Comparison of ENCODE assay signal across 9 cellular contexts in genomic region chr1:42386051-42386450, GRCh38. TPM values are rescaled to one million over a fixed set of nuclear protein-coding genes. Genes with fewer than 3 reads are reported as not detected.
"Had no signal": no experiment of that assay in that cellular context is flagged by ENCODE, and none has a peak within 500 bp of the region (broad histone marks: within the 10 kb centered on the region; RNA-seq: fewer than 3 reads in every experiment).

No MANE protein-coding gene starts in this region.

- H3K9ac ChIP-seq: GM23248 had no signal

- ATAC-seq: GM23338, HCT116 had no signal

- H3K27ac ChIP-seq: GM23248 had no signal

- H3K4me1 ChIP-seq: HAP-1 had no signal

- H3K4me3 ChIP-seq: GM23248, GM23338, HAP-1 had no signal

- H3K9me3 ChIP-seq: HAP-1 had no signal

- H3K4me2 ChIP-seq: GM23338 had no signal

- H3K27ac Mint-ChIP-seq: HFFc6 had no signal

- H2AFZ ChIP-seq: GM23248, GM23338 had no signal

- H3K9me3 Mint-ChIP-seq: GM23338, H9, HFFc6 had no signal

- DNase-seq: GM23248, GOT3, H7, H9, HCEC 1CT had no signal

- H3K36me3 ChIP-seq: HAP-1 had no signal

RNA-seq across cellular contexts. Expression of gene RIMKLA, which starts 5.5 kb away (rescaled TPM):
- total RNA-seq: HFFc6 had no signal
